1 cellular context compared by ENCODE assay signal in the genomic region with DNA sequence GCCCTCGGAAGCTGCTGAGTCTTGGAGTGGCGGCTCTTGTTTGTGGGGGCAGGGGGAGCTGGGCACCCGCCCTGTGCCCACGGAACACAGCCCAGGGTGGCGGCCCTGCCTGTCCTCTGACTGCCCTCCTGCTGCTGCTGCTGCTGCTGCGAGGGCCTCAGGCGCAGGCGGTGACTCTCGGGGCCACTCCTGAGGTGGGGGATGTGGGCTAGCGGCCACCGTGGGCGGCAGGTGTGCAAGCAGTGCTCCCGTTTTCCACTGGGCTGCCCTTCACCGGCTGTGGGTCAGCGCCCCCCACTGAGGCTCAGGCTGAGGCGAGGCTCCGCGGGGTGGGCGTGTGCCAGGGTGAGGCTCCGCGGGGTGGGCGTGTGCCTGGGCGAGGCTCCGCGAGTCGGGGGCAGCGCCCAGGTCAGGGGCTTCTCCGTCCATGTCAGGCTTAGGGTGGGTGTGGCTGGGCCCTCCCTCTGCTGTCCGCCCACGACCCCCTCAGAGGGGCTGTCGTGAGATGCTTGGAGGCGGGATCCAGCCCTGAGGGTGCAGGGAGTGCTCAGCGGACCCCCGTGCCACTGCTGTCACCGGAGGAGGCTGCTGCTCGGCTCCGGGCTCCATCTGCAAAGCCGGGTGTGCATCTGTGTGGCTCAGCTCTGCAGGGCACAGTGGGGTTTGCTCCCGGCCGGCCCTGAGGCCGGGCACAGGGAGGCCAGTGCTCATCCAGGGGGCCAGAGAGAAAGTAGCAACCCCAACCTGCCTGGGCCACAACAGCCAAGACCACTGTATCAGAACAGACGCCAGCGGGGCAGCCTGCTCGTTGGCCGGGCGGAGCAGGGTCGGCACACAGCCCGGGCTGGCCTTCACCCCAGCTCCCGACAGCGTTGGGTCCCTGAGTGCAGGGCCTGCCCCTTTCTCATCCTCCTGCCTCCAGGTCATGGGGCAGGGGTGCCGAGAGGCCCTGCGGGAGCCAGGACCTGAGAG.
A peak's percentile ranks its signal among the peaks of the same experiment; 100 is the strongest.
TF ChIP-seq lines count a peak whose summit lies in the region.

No MANE protein-coding gene starts in this region.

TF ChIP-seq in HEK293, 187 proteins besides CTCF, POLR2A, EP300 and RAD21 (continued from another document and continues in another):
- TF ChIP-seq, protein P1, sequence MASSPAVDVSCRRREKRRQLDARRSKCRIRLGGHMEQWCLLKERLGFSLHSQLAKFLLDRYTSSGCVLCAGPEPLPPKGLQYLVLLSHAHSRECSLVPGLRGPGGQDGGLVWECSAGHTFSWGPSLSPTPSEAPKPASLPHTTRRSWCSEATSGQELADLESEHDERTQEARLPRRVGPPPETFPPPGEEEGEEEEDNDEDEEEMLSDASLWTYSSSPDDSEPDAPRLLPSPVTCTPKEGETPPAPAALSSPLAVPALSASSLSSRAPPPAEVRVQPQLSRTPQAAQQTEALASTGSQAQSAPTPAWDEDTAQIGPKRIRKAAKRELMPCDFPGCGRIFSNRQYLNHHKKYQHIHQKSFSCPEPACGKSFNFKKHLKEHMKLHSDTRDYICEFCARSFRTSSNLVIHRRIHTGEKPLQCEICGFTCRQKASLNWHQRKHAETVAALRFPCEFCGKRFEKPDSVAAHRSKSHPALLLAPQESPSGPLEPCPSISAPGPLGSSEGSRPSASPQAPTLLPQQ (tag by site-specific recombination; IDR thresholded peaks at IDR 0.05): no peak
- TF ChIP-seq, protein P2, sequence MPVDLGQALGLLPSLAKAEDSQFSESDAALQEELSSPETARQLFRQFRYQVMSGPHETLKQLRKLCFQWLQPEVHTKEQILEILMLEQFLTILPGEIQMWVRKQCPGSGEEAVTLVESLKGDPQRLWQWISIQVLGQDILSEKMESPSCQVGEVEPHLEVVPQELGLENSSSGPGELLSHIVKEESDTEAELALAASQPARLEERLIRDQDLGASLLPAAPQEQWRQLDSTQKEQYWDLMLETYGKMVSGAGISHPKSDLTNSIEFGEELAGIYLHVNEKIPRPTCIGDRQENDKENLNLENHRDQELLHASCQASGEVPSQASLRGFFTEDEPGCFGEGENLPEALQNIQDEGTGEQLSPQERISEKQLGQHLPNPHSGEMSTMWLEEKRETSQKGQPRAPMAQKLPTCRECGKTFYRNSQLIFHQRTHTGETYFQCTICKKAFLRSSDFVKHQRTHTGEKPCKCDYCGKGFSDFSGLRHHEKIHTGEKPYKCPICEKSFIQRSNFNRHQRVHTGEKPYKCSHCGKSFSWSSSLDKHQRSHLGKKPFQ (tag by site-specific recombination; IDR thresholded peaks at IDR 0.05): no peak
- TF ChIP-seq, protein P3, sequence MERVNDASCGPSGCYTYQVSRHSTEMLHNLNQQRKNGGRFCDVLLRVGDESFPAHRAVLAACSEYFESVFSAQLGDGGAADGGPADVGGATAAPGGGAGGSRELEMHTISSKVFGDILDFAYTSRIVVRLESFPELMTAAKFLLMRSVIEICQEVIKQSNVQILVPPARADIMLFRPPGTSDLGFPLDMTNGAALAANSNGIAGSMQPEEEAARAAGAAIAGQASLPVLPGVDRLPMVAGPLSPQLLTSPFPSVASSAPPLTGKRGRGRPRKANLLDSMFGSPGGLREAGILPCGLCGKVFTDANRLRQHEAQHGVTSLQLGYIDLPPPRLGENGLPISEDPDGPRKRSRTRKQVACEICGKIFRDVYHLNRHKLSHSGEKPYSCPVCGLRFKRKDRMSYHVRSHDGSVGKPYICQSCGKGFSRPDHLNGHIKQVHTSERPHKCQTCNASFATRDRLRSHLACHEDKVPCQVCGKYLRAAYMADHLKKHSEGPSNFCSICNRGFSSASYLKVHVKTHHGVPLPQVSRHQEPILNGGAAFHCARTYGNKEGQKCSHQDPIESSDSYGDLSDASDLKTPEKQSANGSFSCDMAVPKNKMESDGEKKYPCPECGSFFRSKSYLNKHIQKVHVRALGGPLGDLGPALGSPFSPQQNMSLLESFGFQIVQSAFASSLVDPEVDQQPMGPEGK (tag by site-specific recombination; IDR thresholded peaks at IDR 0.05): no peak
- TF ChIP-seq, protein P4, sequence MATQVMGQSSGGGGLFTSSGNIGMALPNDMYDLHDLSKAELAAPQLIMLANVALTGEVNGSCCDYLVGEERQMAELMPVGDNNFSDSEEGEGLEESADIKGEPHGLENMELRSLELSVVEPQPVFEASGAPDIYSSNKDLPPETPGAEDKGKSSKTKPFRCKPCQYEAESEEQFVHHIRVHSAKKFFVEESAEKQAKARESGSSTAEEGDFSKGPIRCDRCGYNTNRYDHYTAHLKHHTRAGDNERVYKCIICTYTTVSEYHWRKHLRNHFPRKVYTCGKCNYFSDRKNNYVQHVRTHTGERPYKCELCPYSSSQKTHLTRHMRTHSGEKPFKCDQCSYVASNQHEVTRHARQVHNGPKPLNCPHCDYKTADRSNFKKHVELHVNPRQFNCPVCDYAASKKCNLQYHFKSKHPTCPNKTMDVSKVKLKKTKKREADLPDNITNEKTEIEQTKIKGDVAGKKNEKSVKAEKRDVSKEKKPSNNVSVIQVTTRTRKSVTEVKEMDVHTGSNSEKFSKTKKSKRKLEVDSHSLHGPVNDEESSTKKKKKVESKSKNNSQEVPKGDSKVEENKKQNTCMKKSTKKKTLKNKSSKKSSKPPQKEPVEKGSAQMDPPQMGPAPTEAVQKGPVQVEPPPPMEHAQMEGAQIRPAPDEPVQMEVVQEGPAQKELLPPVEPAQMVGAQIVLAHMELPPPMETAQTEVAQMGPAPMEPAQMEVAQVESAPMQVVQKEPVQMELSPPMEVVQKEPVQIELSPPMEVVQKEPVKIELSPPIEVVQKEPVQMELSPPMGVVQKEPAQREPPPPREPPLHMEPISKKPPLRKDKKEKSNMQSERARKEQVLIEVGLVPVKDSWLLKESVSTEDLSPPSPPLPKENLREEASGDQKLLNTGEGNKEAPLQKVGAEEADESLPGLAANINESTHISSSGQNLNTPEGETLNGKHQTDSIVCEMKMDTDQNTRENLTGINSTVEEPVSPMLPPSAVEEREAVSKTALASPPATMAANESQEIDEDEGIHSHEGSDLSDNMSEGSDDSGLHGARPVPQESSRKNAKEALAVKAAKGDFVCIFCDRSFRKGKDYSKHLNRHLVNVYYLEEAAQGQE (tag by site-specific recombination; IDR thresholded peaks at IDR 0.05): no peak
- TF ChIP-seq, protein P5, sequence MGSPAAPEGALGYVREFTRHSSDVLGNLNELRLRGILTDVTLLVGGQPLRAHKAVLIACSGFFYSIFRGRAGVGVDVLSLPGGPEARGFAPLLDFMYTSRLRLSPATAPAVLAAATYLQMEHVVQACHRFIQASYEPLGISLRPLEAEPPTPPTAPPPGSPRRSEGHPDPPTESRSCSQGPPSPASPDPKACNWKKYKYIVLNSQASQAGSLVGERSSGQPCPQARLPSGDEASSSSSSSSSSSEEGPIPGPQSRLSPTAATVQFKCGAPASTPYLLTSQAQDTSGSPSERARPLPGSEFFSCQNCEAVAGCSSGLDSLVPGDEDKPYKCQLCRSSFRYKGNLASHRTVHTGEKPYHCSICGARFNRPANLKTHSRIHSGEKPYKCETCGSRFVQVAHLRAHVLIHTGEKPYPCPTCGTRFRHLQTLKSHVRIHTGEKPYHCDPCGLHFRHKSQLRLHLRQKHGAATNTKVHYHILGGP (tag by site-specific recombination; IDR thresholded peaks at IDR 0.05): no peak
- TF ChIP-seq, protein P6, sequence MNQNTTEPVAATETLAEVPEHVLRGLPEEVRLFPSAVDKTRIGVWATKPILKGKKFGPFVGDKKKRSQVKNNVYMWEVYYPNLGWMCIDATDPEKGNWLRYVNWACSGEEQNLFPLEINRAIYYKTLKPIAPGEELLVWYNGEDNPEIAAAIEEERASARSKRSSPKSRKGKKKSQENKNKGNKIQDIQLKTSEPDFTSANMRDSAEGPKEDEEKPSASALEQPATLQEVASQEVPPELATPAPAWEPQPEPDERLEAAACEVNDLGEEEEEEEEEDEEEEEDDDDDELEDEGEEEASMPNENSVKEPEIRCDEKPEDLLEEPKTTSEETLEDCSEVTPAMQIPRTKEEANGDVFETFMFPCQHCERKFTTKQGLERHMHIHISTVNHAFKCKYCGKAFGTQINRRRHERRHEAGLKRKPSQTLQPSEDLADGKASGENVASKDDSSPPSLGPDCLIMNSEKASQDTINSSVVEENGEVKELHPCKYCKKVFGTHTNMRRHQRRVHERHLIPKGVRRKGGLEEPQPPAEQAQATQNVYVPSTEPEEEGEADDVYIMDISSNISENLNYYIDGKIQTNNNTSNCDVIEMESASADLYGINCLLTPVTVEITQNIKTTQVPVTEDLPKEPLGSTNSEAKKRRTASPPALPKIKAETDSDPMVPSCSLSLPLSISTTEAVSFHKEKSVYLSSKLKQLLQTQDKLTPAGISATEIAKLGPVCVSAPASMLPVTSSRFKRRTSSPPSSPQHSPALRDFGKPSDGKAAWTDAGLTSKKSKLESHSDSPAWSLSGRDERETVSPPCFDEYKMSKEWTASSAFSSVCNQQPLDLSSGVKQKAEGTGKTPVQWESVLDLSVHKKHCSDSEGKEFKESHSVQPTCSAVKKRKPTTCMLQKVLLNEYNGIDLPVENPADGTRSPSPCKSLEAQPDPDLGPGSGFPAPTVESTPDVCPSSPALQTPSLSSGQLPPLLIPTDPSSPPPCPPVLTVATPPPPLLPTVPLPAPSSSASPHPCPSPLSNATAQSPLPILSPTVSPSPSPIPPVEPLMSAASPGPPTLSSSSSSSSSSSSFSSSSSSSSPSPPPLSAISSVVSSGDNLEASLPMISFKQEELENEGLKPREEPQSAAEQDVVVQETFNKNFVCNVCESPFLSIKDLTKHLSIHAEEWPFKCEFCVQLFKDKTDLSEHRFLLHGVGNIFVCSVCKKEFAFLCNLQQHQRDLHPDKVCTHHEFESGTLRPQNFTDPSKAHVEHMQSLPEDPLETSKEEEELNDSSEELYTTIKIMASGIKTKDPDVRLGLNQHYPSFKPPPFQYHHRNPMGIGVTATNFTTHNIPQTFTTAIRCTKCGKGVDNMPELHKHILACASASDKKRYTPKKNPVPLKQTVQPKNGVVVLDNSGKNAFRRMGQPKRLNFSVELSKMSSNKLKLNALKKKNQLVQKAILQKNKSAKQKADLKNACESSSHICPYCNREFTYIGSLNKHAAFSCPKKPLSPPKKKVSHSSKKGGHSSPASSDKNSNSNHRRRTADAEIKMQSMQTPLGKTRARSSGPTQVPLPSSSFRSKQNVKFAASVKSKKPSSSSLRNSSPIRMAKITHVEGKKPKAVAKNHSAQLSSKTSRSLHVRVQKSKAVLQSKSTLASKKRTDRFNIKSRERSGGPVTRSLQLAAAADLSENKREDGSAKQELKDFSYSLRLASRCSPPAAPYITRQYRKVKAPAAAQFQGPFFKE (tag by site-specific recombination; IDR thresholded peaks at IDR 0.05; ENCODE audit: borderline replicate concordance): no peak
- TF ChIP-seq ZNF501 (tag by site-specific recombination; IDR thresholded peaks at IDR 0.05): no peak
- no peak for TF ChIP-seq KLF7 (tag by site-specific recombination; IDR thresholded peaks at IDR 0.05; ENCODE audit: borderline replicate concordance)
- TF ChIP-seq BCL11A (tag by site-specific recombination; IDR thresholded peaks at IDR 0.05; ENCODE audit: low read depth): no peak
- no peak for TF ChIP-seq HOXA7 (CRISPR knock-in tag; IDR thresholded peaks at IDR 0.05; ENCODE audit: borderline replicate concordance)
- TF ChIP-seq MZF1 (tag by site-specific recombination; IDR thresholded peaks at IDR 0.05; ENCODE audit: borderline replicate concordance): no peak
- no peak for TF ChIP-seq YY1 (tag by site-specific recombination; IDR thresholded peaks at IDR 0.05)
- no peak for TF ChIP-seq ZNF514 (tag by site-specific recombination; IDR thresholded peaks at IDR 0.05)
- no peak for TF ChIP-seq ZNF140 (tag by site-specific recombination; IDR thresholded peaks at IDR 0.05)
- TF ChIP-seq ZNF707 (tag by site-specific recombination; IDR thresholded peaks at IDR 0.05): no peak
- TF ChIP-seq KLF1 (tag by site-specific recombination; IDR thresholded peaks at IDR 0.05): peak; percentile 100
- TF ChIP-seq, protein P7, sequence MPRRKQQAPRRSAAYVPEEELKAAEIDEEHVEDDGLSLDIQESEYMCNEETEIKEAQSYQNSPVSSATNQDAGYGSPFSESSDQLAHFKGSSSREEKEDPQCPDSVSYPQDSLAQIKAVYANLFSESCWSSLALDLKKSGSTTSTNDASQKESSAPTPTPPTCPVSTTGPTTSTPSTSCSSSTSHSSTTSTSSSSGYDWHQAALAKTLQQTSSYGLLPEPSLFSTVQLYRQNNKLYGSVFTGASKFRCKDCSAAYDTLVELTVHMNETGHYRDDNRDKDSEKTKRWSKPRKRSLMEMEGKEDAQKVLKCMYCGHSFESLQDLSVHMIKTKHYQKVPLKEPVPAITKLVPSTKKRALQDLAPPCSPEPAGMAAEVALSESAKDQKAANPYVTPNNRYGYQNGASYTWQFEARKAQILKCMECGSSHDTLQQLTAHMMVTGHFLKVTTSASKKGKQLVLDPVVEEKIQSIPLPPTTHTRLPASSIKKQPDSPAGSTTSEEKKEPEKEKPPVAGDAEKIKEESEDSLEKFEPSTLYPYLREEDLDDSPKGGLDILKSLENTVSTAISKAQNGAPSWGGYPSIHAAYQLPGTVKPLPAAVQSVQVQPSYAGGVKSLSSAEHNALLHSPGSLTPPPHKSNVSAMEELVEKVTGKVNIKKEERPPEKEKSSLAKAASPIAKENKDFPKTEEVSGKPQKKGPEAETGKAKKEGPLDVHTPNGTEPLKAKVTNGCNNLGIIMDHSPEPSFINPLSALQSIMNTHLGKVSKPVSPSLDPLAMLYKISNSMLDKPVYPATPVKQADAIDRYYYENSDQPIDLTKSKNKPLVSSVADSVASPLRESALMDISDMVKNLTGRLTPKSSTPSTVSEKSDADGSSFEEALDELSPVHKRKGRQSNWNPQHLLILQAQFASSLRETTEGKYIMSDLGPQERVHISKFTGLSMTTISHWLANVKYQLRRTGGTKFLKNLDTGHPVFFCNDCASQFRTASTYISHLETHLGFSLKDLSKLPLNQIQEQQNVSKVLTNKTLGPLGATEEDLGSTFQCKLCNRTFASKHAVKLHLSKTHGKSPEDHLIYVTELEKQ (tag by site-specific recombination; IDR thresholded peaks at IDR 0.05; ENCODE audit: borderline replicate concordance): no peak
- 0 out of 2 replicates have a peak, but pooled peaks have one; percentile 8 for TF ChIP-seq GLIS2 (tag by site-specific recombination; IDR thresholded peaks at IDR 0.05)
- no peak for TF ChIP-seq OSR2 (tag by site-specific recombination; IDR thresholded peaks at IDR 0.05)
- no peak for TF ChIP-seq PRDM1 (tag by site-specific recombination; IDR thresholded peaks at IDR 0.05)
- no peak for TF ChIP-seq ZNF274 (IDR thresholded peaks at IDR 0.05; ENCODE audit: low read length)
- no peak for TF ChIP-seq ZNF274 (tag by site-specific recombination; IDR thresholded peaks at IDR 0.05; ENCODE audit: borderline replicate concordance)
- TF ChIP-seq ZNF239 (tag by site-specific recombination; IDR thresholded peaks at IDR 0.05): no peak
- TF ChIP-seq ZNF791 (tag by site-specific recombination; IDR thresholded peaks at IDR 0.05): no peak
- TF ChIP-seq WT1 (tag by site-specific recombination; IDR thresholded peaks at IDR 0.05): no peak
- TF ChIP-seq ZBTB17 (tag by site-specific recombination; IDR thresholded peaks at IDR 0.05): no peak
- TF ChIP-seq ZNF560 (tag by site-specific recombination; IDR thresholded peaks at IDR 0.05; ENCODE audit: borderline replicate concordance): no peak
- TF ChIP-seq ZSCAN30 (tag by site-specific recombination; IDR thresholded peaks at IDR 0.05): no peak
- TF ChIP-seq ZNF48 (tag by site-specific recombination; IDR thresholded peaks at IDR 0.05): no peak
- TF ChIP-seq ZIC2 (tag by site-specific recombination; IDR thresholded peaks at IDR 0.05): peak; percentile 55
- no peak for TF ChIP-seq ZNF423 (tag by site-specific recombination; IDR thresholded peaks at IDR 0.05)
- no peak for TF ChIP-seq ZFP69B (tag by site-specific recombination; IDR thresholded peaks at IDR 0.05)
- no peak for TF ChIP-seq ZNF114 (tag by site-specific recombination; IDR thresholded peaks at IDR 0.05)
- no peak for TF ChIP-seq GFI1B (tag by site-specific recombination; IDR thresholded peaks at IDR 0.05)
- TF ChIP-seq ZNF292 (tag by site-specific recombination; IDR thresholded peaks at IDR 0.05; ENCODE audit: borderline replicate concordance, low read depth): no peak
- 0 out of 2 replicates have a peak, but pooled peaks have one; percentile 32 for TF ChIP-seq KLF10 (tag by site-specific recombination; IDR thresholded peaks at IDR 0.05)
